ENCODE assay signal across 2 cellular contexts in the genomic region with DNA sequence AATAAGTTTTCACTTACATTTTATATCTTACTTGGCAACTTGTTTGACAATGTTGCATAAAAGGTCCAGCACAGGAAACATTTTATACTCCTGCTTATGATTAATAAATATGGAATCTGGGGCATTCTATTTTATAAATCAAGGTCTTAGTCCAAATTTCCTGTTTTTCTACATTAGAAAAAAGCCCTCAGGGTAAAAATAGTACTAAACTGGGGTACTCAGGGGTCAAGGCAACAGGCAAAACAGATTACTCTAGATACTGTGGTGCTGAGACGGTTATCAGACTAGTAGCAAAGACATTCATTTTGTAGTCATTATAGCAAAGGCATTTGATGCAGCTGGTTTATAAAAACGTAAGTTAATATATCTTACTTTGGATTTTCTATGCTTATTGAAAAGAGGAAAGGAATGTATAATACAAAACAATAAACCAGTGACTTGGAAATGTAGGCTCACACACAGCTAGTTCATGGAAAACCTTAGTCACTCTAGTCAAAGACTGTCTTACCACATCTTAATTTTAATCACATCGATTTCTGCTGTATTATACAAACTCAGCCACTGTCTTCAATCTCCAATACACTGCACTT.
TF ChIP-seq lines count a peak whose summit lies in the region.

No MANE protein-coding gene starts in this region.

TF ChIP-seq in liver, 16 proteins besides CTCF, POLR2A, EP300 and RAD21:
- peak; percentile 46 for TF ChIP-seq NR2F2 (IDR thresholded peaks at IDR 0.05)
- TF ChIP-seq JUND (IDR thresholded peaks at IDR 0.05) = peak; percentile 21 to 27
- TF ChIP-seq, protein P1, sequence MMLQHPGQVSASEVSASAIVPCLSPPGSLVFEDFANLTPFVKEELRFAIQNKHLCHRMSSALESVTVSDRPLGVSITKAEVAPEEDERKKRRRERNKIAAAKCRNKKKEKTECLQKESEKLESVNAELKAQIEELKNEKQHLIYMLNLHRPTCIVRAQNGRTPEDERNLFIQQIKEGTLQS (IDR thresholded peaks at IDR 0.05) = no peak

TF ChIP-seq in HepG2, 621 proteins besides CTCF, POLR2A, EP300 and RAD21:
- TF ChIP-seq, protein P2, sequence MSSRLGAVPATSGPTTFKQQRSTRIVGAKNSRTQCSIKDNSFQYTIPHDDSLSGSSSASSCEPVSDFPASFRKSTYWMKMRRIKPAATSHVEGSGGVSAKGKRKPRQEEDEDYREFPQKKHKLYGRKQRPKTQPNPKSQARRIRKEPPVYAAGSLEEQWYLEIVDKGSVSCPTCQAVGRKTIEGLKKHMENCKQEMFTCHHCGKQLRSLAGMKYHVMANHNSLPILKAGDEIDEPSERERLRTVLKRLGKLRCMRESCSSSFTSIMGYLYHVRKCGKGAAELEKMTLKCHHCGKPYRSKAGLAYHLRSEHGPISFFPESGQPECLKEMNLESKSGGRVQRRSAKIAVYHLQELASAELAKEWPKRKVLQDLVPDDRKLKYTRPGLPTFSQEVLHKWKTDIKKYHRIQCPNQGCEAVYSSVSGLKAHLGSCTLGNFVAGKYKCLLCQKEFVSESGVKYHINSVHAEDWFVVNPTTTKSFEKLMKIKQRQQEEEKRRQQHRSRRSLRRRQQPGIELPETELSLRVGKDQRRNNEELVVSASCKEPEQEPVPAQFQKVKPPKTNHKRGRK (CRISPR knock-in tag; IDR thresholded peaks at IDR 0.05) = no peak
- TF ChIP-seq, protein P3, sequence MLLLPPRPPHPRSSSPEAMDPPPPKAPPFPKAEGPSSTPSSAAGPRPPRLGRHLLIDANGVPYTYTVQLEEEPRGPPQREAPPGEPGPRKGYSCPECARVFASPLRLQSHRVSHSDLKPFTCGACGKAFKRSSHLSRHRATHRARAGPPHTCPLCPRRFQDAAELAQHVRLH (CRISPR knock-in tag; IDR thresholded peaks at IDR 0.05; ENCODE audit: borderline replicate concordance, low read depth) = no peak
- TF ChIP-seq ZNF775 (CRISPR knock-in tag; IDR thresholded peaks at IDR 0.05; ENCODE audit: borderline replicate concordance) (no peak), JUND (CRISPR knock-in tag; IDR thresholded peaks at IDR 0.05) (no peak), SETDB1 (CRISPR knock-in tag; IDR thresholded peaks at IDR 0.05; ENCODE audit: borderline replicate concordance) (no peak), ZNF101 (CRISPR knock-in tag; IDR thresholded peaks at IDR 0.05; ENCODE audit: borderline replicate concordance, low read depth) (no peak), NR2C2 (CRISPR knock-in tag; IDR thresholded peaks at IDR 0.05; ENCODE audit: borderline replicate concordance) (no peak), PHF20 (CRISPR knock-in tag; IDR thresholded peaks at IDR 0.05) (no peak), PTBP1 (IDR thresholded peaks at IDR 0.05; ENCODE audit: low read depth, low read length, poor library complexity, severe bottlenecking) (no peak), HNF4A (CRISPR knock-in tag; IDR thresholded peaks at IDR 0.05) (no peak), ZNF816 (CRISPR knock-in tag; IDR thresholded peaks at IDR 0.05; ENCODE audit: borderline replicate concordance) (no peak), NR2F6 (IDR thresholded peaks at IDR 0.05) (no peak), NR2F6 (CRISPR knock-in tag; IDR thresholded peaks at IDR 0.05) (no peak), CBX2 (IDR thresholded peaks at IDR 0.05; ENCODE audit: low read depth, low read length) (no peak), CBX2 (CRISPR knock-in tag; IDR thresholded peaks at IDR 0.05; ENCODE audit: low read depth) (no peak), TEAD3 (CRISPR knock-in tag; optimal IDR thresholded peaks at IDR 0.05; ENCODE audit: borderline replicate concordance) (no peak), HOXA7 (CRISPR knock-in tag; IDR thresholded peaks at IDR 0.05) (no peak), ZNF256 (CRISPR knock-in tag; conservative IDR thresholded peaks at IDR 0.05) (no peak)
- TF ChIP-seq, protein P4, sequence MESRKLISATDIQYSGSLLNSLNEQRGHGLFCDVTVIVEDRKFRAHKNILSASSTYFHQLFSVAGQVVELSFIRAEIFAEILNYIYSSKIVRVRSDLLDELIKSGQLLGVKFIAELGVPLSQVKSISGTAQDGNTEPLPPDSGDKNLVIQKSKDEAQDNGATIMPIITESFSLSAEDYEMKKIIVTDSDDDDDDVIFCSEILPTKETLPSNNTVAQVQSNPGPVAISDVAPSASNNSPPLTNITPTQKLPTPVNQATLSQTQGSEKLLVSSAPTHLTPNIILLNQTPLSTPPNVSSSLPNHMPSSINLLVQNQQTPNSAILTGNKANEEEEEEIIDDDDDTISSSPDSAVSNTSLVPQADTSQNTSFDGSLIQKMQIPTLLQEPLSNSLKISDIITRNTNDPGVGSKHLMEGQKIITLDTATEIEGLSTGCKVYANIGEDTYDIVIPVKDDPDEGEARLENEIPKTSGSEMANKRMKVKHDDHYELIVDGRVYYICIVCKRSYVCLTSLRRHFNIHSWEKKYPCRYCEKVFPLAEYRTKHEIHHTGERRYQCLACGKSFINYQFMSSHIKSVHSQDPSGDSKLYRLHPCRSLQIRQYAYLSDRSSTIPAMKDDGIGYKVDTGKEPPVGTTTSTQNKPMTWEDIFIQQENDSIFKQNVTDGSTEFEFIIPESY (CRISPR knock-in tag; IDR thresholded peaks at IDR 0.05) = no peak
- TF ChIP-seq, protein P5, sequence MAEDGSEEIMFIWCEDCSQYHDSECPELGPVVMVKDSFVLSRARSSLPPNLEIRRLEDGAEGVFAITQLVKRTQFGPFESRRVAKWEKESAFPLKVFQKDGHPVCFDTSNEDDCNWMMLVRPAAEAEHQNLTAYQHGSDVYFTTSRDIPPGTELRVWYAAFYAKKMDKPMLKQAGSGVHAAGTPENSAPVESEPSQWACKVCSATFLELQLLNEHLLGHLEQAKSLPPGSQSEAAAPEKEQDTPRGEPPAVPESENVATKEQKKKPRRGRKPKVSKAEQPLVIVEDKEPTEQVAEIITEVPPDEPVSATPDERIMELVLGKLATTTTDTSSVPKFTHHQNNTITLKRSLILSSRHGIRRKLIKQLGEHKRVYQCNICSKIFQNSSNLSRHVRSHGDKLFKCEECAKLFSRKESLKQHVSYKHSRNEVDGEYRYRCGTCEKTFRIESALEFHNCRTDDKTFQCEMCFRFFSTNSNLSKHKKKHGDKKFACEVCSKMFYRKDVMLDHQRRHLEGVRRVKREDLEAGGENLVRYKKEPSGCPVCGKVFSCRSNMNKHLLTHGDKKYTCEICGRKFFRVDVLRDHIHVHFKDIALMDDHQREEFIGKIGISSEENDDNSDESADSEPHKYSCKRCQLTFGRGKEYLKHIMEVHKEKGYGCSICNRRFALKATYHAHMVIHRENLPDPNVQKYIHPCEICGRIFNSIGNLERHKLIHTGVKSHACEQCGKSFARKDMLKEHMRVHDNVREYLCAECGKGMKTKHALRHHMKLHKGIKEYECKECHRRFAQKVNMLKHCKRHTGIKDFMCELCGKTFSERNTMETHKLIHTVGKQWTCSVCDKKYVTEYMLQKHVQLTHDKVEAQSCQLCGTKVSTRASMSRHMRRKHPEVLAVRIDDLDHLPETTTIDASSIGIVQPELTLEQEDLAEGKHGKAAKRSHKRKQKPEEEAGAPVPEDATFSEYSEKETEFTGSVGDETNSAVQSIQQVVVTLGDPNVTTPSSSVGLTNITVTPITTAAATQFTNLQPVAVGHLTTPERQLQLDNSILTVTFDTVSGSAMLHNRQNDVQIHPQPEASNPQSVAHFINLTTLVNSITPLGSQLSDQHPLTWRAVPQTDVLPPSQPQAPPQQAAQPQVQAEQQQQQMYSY (CRISPR knock-in tag; IDR thresholded peaks at IDR 0.05) = no peak
- TF ChIP-seq, protein P6, sequence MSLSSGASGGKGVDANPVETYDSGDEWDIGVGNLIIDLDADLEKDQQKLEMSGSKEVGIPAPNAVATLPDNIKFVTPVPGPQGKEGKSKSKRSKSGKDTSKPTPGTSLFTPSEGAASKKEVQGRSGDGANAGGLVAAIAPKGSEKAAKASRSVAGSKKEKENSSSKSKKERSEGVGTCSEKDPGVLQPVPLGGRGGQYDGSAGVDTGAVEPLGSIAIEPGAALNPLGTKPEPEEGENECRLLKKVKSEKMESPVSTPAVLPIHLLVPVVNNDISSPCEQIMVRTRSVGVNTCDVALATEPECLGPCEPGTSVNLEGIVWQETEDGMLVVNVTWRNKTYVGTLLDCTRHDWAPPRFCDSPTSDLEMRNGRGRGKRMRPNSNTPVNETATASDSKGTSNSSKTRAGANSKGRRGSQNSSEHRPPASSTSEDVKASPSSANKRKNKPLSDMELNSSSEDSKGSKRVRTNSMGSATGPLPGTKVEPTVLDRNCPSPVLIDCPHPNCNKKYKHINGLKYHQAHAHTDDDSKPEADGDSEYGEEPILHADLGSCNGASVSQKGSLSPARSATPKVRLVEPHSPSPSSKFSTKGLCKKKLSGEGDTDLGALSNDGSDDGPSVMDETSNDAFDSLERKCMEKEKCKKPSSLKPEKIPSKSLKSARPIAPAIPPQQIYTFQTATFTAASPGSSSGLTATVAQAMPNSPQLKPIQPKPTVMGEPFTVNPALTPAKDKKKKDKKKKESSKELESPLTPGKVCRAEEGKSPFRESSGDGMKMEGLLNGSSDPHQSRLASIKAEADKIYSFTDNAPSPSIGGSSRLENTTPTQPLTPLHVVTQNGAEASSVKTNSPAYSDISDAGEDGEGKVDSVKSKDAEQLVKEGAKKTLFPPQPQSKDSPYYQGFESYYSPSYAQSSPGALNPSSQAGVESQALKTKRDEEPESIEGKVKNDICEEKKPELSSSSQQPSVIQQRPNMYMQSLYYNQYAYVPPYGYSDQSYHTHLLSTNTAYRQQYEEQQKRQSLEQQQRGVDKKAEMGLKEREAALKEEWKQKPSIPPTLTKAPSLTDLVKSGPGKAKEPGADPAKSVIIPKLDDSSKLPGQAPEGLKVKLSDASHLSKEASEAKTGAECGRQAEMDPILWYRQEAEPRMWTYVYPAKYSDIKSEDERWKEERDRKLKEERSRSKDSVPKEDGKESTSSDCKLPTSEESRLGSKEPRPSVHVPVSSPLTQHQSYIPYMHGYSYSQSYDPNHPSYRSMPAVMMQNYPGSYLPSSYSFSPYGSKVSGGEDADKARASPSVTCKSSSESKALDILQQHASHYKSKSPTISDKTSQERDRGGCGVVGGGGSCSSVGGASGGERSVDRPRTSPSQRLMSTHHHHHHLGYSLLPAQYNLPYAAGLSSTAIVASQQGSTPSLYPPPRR (CRISPR knock-in tag; IDR thresholded peaks at IDR 0.05; ENCODE audit: borderline replicate concordance) = no peak
- TF ChIP-seq, protein P7, sequence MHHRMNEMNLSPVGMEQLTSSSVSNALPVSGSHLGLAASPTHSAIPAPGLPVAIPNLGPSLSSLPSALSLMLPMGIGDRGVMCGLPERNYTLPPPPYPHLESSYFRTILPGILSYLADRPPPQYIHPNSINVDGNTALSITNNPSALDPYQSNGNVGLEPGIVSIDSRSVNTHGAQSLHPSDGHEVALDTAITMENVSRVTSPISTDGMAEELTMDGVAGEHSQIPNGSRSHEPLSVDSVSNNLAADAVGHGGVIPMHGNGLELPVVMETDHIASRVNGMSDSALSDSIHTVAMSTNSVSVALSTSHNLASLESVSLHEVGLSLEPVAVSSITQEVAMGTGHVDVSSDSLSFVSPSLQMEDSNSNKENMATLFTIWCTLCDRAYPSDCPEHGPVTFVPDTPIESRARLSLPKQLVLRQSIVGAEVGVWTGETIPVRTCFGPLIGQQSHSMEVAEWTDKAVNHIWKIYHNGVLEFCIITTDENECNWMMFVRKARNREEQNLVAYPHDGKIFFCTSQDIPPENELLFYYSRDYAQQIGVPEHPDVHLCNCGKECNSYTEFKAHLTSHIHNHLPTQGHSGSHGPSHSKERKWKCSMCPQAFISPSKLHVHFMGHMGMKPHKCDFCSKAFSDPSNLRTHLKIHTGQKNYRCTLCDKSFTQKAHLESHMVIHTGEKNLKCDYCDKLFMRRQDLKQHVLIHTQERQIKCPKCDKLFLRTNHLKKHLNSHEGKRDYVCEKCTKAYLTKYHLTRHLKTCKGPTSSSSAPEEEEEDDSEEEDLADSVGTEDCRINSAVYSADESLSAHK (CRISPR knock-in tag; IDR thresholded peaks at IDR 0.05; ENCODE audit: borderline replicate concordance) = no peak
